In the genomic region with DNA sequence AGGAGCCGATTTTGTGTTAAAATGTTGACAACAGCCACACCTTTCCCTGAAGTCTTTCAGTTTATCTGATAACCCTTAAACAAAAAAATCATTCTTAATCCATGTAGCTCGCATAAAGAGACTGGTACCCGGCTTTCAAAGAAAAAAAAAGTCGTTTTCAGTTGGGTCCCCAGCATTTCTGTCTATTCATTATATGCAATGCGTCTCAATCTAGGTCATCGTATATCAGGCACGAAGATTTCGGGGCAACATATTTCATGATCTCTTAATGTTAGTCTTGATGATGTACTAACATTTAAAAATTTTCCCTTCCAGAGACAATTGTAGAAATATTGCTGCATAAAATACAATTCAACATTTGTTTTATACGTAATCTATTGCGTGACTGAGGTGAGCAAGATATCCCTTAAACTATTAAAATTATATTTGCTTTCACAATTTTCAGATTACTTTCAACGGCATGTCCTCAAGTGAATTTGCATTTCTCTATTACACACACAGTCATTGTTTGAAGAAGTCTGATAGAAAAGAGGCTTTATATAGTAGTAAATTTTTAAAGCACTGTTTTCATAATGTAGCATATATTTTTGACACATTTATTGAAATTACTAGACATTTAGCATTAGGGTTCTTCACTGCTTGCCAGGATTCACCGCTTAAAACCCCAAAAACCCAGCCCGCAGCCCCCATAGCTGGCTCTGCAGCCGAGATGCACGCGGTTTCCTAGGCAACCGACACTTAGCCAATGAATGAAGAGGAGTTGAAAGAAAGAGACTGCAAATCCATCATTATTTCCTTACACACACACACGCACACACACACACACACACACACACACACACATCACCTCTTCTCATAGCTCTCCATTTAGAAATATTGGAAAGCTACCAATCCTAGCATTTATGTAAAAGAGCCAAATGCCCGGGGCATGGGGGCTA, we compare ENCODE assay signal across 8 cellular contexts. TPM values are rescaled to one million over a fixed set of nuclear protein-coding genes. Genes with fewer than 3 reads are reported as not detected.
DNase-seq lines count a peak whose midpoint lies in the region; ATAC-seq, FAIRE-seq and TF ChIP-seq lines count a peak whose summit lies in the region.

No MANE protein-coding gene starts in this region.

- POLR2A ChIA-PET in K562 (lab: Yijun Ruan, JAX) = interaction anchor here (0.6 to 1.9 kb wide), 8 partner anchors 8 to 388 kb away, joined by 3 to 13 read pairs (median 4); partner anchors contain the start of gene TUBB2A

- 35% methylated on average over 19 of the region's 19 CpGs for WGBS in K562 (ENCODE audit: insufficient coverage, low coverage, missing lambda C conversion rate)

- DNase-seq in Calu3 (no peak), NCI-H2081 treated with DMSO at 0.1 percent for 48 hours (lab: John Stamatoyannopoulos, UW) (peak; percentile 82), K562 (ENCODE audit: extremely low read depth in 1 of 4, low spot score in 3 of 4) (no peak), left kidney (ENCODE audit: low read depth, low spot score) (peak; percentile 94), superior temporal gyrus (ENCODE audit: extremely low spot score) (peak; percentile 80), left colon (no peak)
- no peak for DNase-seq in stimulated activated CD4-positive, alpha-beta T cell treated with anti-CD3 and anti-CD28 coated beads, Interleukin-2, amount 100 ng/mL, for 24 hours

- peaks cover 92% of the 10 kb centered on the region for H3K27me3 Mint-ChIP-seq in Calu3 (ENCODE audit: unreplicated experiment)

- H3K4me1 ChIP-seq in K562 (replicated peaks in 1 of 2; ENCODE audit: control insufficient read depth in 2 of 2, insufficient read depth in 2 of 2, low read length in 2 of 2) = peaks cover 38 to 50% of the 10 kb centered on the region in 2 experiments

- no peak overlapping the region for H3K4me2 ChIP-seq in K562 (ENCODE audit: insufficient read depth, low read length)

- TF ChIP-seq CTCF in Calu3 (IDR thresholded peaks at IDR 0.05; ENCODE audit: unreplicated experiment) (no peak), K562 (IDR thresholded peaks at IDR 0.05 in 2 of 3, conservative IDR thresholded peaks at IDR 0.05 in 1 of 3; ENCODE audit: insufficient read depth in 2 of 3, low read depth in 1 of 3, low read length in 3 of 3) (no peak)

- H2AFZ ChIP-seq in K562 (ENCODE audit: low read depth, low read length) = no peak overlapping the region

- peaks cover 44 to 60% of the 10 kb centered on the region in 2 experiments for H3K27me3 ChIP-seq in K562 (ENCODE audit: control insufficient read depth in 2 of 2, insufficient read depth in 2 of 2, low read length in 2 of 2)

- no peak overlapping the region for H3K27ac Mint-ChIP-seq in Calu3 (ENCODE audit: unreplicated experiment)

- no peak for TF ChIP-seq RAD21 in K562 (CRISPR knock-in tag; conservative IDR thresholded peaks at IDR 0.05 in 1 of 2, IDR thresholded peaks at IDR 0.05 in 1 of 2)

- no peak for TF ChIP-seq POLR2A in K562 (conservative IDR thresholded peaks at IDR 0.05)

- in situ Hi-C loops in K562 (cut with MboI) = no loop called here

- peaks cover 16% of the 10 kb centered on the region for H3K36me3 Mint-ChIP-seq in Calu3 (ENCODE audit: insufficient read depth, unreplicated experiment)

- no peaks in the 10 kb centered on the region for H3K9me3 ChIP-seq in K562 (replicated peaks; ENCODE audit: control insufficient read depth, insufficient read depth, low read depth, low read length)

- H3K9ac ChIP-seq in K562 (ENCODE audit: insufficient read depth in 1 of 2, low read depth in 2 of 2, low read length in 2 of 2) = peak overlapping the region in 1 of 2 experiments; percentile 75; a peak in 1 of 4 replicates

- H3K9me1 ChIP-seq in K562 (ENCODE audit: control insufficient read depth, insufficient read depth, low read length) = no peaks in the 10 kb centered on the region

- FAIRE-seq in K562 (lab: Jason Lieb, UNC) = no peak

- H3K36me3 ChIP-seq in K562 (ENCODE audit: control insufficient read depth, insufficient read depth, low read length) = no peaks in the 10 kb centered on the region

- H3K4me3 Mint-ChIP-seq in Calu3 (ENCODE audit: low read depth, unreplicated experiment) = peak overlapping the region; percentile 73

- no peak for TF ChIP-seq EP300 in K562 (IDR thresholded peaks at IDR 0.05; ENCODE audit: low read length)

- CTCF ChIA-PET in Calu3 (lab: Charles Lee) = interaction anchor here (2.2 kb wide), 1 partner anchor 21 kb away, joined by 8 read pairs; no protein-coding TSS in a partner anchor
- CTCF ChIA-PET in K562 (lab: Yijun Ruan, JAX; ENCODE audit: low intra/inter-chr PET ratio) = no interaction called here

- no peak overlapping the region for H3K4me3 ChIP-seq in K562

- no peak overlapping the region for H3K27ac ChIP-seq in K562 (ENCODE audit: extremely low read depth, low read depth, low read length)

- BruUV-seq in Calu3 (replicated peaks; lab: Mats Ljungman, UMichigan) (no TSS peak), K562 (replicated peaks; lab: Mats Ljungman, UMichigan) (no TSS peak)

- no peaks in the 10 kb centered on the region for H4K20me1 ChIP-seq in K562 (replicated peaks; ENCODE audit: control insufficient read depth, insufficient read depth, low read length)

- intact Hi-C loops in Calu3 (cut with micrococcal nuclease; ENCODE audit: unreplicated experiment) = no loop called here
- intact Hi-C loops in K562 (cut with micrococcal nuclease) = no loop called here
- intact Hi-C loops in left colon (cut with DNase I, micrococcal nuclease) = no loop called here

- no peaks in the 10 kb centered on the region for H3K79me2 ChIP-seq in K562 (ENCODE audit: control insufficient read depth, insufficient read depth, low read length)

- peaks cover 11% of the 10 kb centered on the region for H3K4me1 Mint-ChIP-seq in Calu3 (ENCODE audit: low read depth, unreplicated experiment)

- no peaks in the 10 kb centered on the region for H3K9me3 Mint-ChIP-seq in Calu3 (ENCODE audit: low read depth, unreplicated experiment)

- no peak for ATAC-seq in K562
- no peak for ATAC-seq in left colon
- no peak for ATAC-seq in HG03108 (IDR thresholded peaks at IDR 0.05; ENCODE audit: unreplicated experiment)

TF ChIP-seq in K562, 482 proteins besides CTCF, POLR2A, EP300 and RAD21 (continues in another document):
- TF ChIP-seq RFX1 (IDR thresholded peaks at IDR 0.05) = peak; percentile 86
- no peak for TF ChIP-seq USF2 (CRISPR knock-in tag; IDR thresholded peaks at IDR 0.05)
- TF ChIP-seq HNRNPK (IDR thresholded peaks at IDR 0.05; ENCODE audit: low read depth, low read length, poor library complexity, severe bottlenecking) = no peak

RNA-seq across cellular contexts. Expression of gene TUBB2B, which starts 3.1 kb away (rescaled TPM):
- 2.5 and 3.0 TPM in 2 replicates for total RNA-seq in Calu3 (2022)
- total RNA-seq in K562 (2011; cell fraction: chromatin; rRNA removed; ENCODE audit: low replicate concordance) = 1.7 and 4.6 TPM in 2 replicates
- 5.0 and 6.5 TPM in 2 replicates for total RNA-seq in K562 (2011; cell fraction: nucleolus; rRNA removed)
- 3.4 and 3.9 TPM in 2 replicates for total RNA-seq in K562 (2011; cell fraction: nucleoplasm; rRNA removed)
- total RNA-seq in K562 (2014; rRNA removed) = 6.4 and 7.3 TPM in 2 replicates
- 1.6 and 2.3 TPM in 2 replicates for total RNA-seq in K562 (2014; rRNA removed; fragmentation: Illumina TruSeq; extraction: Trizol)
- 3.3 and 3.8 TPM in 2 replicates for total RNA-seq in K562 (2015; rRNA removed; fragmentation: Illumina TruSeq; extraction: Trizol)
- 5.1 and 5.8 TPM in 2 replicates for total RNA-seq in K562 (2021)
- 9.7 and 14.5 TPM in 2 replicates for polyA plus RNA-seq in K562 (2011; rRNA removed)
- 18.8 and 24.4 TPM in 2 replicates for polyA plus RNA-seq in K562 (2011; cell fraction: cytosol; rRNA removed)
- 5.8 and 7.2 TPM in 2 replicates for polyA plus RNA-seq in K562 (2011; cell fraction: nucleus; rRNA removed)
- polyA plus RNA-seq in K562 (2012) = 9.9 and 11.3 TPM in 2 replicates
- polyA plus RNA-seq in K562 (2014; fragmentation: Illumina TruSeq; extraction: Trizol) = 4.6 and 9.1 TPM in 2 replicates
- polyA plus RNA-seq in K562 (2014; fragmentation: Nextera tagmentation; extraction: Ambion mirVana) = under 1 TPM; 0.11 to 0.18 TPM
- 6.1 and 7.0 TPM in 2 replicates for polyA plus RNA-seq in K562 (2014; rRNA removed)
- 5.1 and 6.2 TPM in 2 replicates for polyA minus RNA-seq in K562 (2011; rRNA and poly(A)+ RNA removed)
- 7.5 and 11.3 TPM in 2 replicates for polyA minus RNA-seq in K562 (2011; cell fraction: cytosol; rRNA and poly(A)+ RNA removed)
- polyA minus RNA-seq in K562 (2011; cell fraction: nucleus; rRNA and poly(A)+ RNA removed) = 2.7 and 6.1 TPM in 2 replicates
- total RNA-seq in left colon = 1 to 10 TPM; 1.2 to 2.7 TPM

RNA-seq across cellular contexts. Expression of gene PSMG4, which starts 28.2 kb away (rescaled TPM):
- 17.6 and 17.8 TPM in 2 replicates for total RNA-seq in Calu3 (2022)
- 101 and 118 TPM in 2 replicates for total RNA-seq in K562 (2011; cell fraction: chromatin; rRNA removed; ENCODE audit: low replicate concordance)
- total RNA-seq in K562 (2011; cell fraction: nucleolus; rRNA removed) = 85.9 and 99.7 TPM in 2 replicates
- 97.7 and 105 TPM in 2 replicates for total RNA-seq in K562 (2011; cell fraction: nucleoplasm; rRNA removed)
- total RNA-seq in K562 (2014; rRNA removed) = 123 and 126 TPM in 2 replicates
- 41.4 and 42.7 TPM in 2 replicates for total RNA-seq in K562 (2014; rRNA removed; fragmentation: Illumina TruSeq; extraction: Trizol)
- total RNA-seq in K562 (2015; rRNA removed; fragmentation: Illumina TruSeq; extraction: Trizol) = 52.0 and 56.4 TPM in 2 replicates
- 74.4 and 81.6 TPM in 2 replicates for total RNA-seq in K562 (2021)
- 62.2 and 64.5 TPM in 2 replicates for polyA plus RNA-seq in K562 (2011; rRNA removed)
- polyA plus RNA-seq in K562 (2011; cell fraction: cytosol; rRNA removed) = 83.4 and 238 TPM in 2 replicates
- 74.0 and 91.4 TPM in 2 replicates for polyA plus RNA-seq in K562 (2011; cell fraction: nucleus; rRNA removed)
- polyA plus RNA-seq in K562 (2012) = 79.5 and 80.8 TPM in 2 replicates
- 29.0 and 49.1 TPM in 2 replicates for polyA plus RNA-seq in K562 (2014; fragmentation: Illumina TruSeq; extraction: Trizol)
- 10 to 100 TPM; 12.9 to 19.4 TPM for polyA plus RNA-seq in K562 (2014; fragmentation: Nextera tagmentation; extraction: Ambion mirVana)
- polyA plus RNA-seq in K562 (2014; rRNA removed) = 165 and 185 TPM in 2 replicates
- polyA minus RNA-seq in K562 (2011; rRNA and poly(A)+ RNA removed) = 30.7 and 32.6 TPM in 2 replicates
- 14.1 and 15.7 TPM in 2 replicates for polyA minus RNA-seq in K562 (2011; cell fraction: cytosol; rRNA and poly(A)+ RNA removed)
- 39.4 and 48.7 TPM in 2 replicates for polyA minus RNA-seq in K562 (2011; cell fraction: nucleus; rRNA and poly(A)+ RNA removed)
- total RNA-seq in left colon = 10 to 100 TPM in 1 of 2 donors, 1 to 10 TPM in 1; 9.9 to 13.8 TPM

Comparison
In these comparisons a context has a peak if more than half of its experiments do, and no peak if none do; other contexts are left out.
1. DNase-seq: peak in NCI-H2081 treated with DMSO at 0.1 percent for 48 hours (single experiment), left kidney (single experiment) and superior temporal gyrus (single experiment); none in Calu3 (single experiment), K562 (0 of 4), left colon (0 of 2) and stimulated activated CD4-positive, alpha-beta T cell treated with anti-CD3 and anti-CD28 coated beads, Interleukin-2, amount 100 ng/mL, for 24 hours (0 of 2).